In the genomic region with DNA sequence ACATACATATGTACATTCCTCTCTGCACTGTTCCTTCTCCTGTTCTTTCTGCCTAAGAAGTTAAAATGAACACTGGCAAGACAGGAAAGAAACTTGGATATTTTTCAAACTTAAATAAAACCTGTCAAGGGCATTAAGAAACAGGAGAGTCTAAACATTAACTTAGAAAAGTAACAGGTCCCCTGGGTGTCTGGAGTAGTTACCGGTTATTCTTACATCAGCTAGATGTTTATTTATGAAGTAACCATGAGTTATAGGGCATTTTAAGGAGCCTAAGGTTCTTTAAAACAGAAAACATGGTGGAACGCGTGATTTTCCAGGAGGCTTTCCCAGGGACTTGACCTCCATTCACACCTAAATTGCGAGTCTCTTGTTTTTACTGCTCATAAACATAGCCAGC, we compare ENCODE assay signal across 2 cellular contexts.
A peak's percentile ranks its signal among the peaks of the same experiment; 100 is the strongest.
TF ChIP-seq lines count a peak whose summit lies in the region.

No MANE protein-coding gene starts in this region.

TF ChIP-seq in HEK293, 187 proteins besides CTCF, POLR2A, EP300 and RAD21 (continued from another document):
- TF ChIP-seq, protein P1, sequence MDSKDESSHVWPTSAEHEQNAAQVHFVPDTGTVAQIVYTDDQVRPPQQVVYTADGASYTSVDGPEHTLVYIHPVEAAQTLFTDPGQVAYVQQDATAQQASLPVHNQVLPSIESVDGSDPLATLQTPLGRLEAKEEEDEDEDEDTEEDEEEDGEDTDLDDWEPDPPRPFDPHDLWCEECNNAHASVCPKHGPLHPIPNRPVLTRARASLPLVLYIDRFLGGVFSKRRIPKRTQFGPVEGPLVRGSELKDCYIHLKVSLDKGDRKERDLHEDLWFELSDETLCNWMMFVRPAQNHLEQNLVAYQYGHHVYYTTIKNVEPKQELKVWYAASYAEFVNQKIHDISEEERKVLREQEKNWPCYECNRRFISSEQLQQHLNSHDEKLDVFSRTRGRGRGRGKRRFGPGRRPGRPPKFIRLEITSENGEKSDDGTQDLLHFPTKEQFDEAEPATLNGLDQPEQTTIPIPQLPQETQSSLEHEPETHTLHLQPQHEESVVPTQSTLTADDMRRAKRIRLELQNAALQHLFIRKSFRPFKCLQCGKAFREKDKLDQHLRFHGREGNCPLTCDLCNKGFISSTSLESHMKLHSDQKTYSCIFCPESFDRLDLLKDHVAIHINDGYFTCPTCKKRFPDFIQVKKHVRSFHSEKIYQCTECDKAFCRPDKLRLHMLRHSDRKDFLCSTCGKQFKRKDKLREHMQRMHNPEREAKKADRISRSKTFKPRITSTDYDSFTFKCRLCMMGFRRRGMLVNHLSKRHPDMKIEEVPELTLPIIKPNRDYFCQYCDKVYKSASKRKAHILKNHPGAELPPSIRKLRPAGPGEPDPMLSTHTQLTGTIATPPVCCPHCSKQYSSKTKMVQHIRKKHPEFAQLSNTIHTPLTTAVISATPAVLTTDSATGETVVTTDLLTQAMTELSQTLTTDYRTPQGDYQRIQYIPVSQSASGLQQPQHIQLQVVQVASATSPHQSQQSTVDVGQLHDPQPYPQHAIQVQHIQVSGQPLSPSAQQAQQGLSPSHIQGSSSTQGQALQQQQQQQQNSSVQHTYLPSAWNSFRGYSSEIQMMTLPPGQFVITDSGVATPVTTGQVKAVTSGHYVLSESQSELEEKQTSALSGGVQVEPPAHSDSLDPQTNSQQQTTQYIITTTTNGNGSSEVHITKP (tag by site-specific recombination; IDR thresholded peaks at IDR 0.05): no peak
- TF ChIP-seq, protein P2, sequence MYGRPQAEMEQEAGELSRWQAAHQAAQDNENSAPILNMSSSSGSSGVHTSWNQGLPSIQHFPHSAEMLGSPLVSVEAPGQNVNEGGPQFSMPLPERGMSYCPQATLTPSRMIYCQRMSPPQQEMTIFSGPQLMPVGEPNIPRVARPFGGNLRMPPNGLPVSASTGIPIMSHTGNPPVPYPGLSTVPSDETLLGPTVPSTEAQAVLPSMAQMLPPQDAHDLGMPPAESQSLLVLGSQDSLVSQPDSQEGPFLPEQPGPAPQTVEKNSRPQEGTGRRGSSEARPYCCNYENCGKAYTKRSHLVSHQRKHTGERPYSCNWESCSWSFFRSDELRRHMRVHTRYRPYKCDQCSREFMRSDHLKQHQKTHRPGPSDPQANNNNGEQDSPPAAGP (tag by site-specific recombination; IDR thresholded peaks at IDR 0.05): no peak
- no peak for TF ChIP-seq ZNF670 (tag by site-specific recombination; IDR thresholded peaks at IDR 0.05; ENCODE audit: low read depth)
- TF ChIP-seq ZNF391 (tag by site-specific recombination; IDR thresholded peaks at IDR 0.05; ENCODE audit: borderline replicate concordance, low read depth): no peak
- TF ChIP-seq ZNF473 (tag by site-specific recombination; IDR thresholded peaks at IDR 0.05): no peak
- TF ChIP-seq ZNF660 (tag by site-specific recombination; IDR thresholded peaks at IDR 0.05): no peak
- TF ChIP-seq, protein P3, sequence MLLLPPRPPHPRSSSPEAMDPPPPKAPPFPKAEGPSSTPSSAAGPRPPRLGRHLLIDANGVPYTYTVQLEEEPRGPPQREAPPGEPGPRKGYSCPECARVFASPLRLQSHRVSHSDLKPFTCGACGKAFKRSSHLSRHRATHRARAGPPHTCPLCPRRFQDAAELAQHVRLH (tag by site-specific recombination; IDR thresholded peaks at IDR 0.05): 0 out of 2 replicates have a peak, but pooled peaks have one; percentile 13
- no peak for TF ChIP-seq ZNF174 (tag by site-specific recombination; IDR thresholded peaks at IDR 0.05)
- no peak for TF ChIP-seq ZNF133 (tag by site-specific recombination; IDR thresholded peaks at IDR 0.05)
- TF ChIP-seq OSR2 (tag by site-specific recombination; IDR thresholded peaks at IDR 0.05): peak; percentile 42; the same call in 1 of the 2 replicates
- TF ChIP-seq, protein P4, sequence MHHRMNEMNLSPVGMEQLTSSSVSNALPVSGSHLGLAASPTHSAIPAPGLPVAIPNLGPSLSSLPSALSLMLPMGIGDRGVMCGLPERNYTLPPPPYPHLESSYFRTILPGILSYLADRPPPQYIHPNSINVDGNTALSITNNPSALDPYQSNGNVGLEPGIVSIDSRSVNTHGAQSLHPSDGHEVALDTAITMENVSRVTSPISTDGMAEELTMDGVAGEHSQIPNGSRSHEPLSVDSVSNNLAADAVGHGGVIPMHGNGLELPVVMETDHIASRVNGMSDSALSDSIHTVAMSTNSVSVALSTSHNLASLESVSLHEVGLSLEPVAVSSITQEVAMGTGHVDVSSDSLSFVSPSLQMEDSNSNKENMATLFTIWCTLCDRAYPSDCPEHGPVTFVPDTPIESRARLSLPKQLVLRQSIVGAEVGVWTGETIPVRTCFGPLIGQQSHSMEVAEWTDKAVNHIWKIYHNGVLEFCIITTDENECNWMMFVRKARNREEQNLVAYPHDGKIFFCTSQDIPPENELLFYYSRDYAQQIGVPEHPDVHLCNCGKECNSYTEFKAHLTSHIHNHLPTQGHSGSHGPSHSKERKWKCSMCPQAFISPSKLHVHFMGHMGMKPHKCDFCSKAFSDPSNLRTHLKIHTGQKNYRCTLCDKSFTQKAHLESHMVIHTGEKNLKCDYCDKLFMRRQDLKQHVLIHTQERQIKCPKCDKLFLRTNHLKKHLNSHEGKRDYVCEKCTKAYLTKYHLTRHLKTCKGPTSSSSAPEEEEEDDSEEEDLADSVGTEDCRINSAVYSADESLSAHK (tag by site-specific recombination; IDR thresholded peaks at IDR 0.05): peak; percentile 27; the same call in 1 of the 2 replicates
- no peak for TF ChIP-seq ZNF768 (tag by site-specific recombination; IDR thresholded peaks at IDR 0.05)
- TF ChIP-seq KLF10 (tag by site-specific recombination; IDR thresholded peaks at IDR 0.05): peak; percentile 33; the same call in 1 of the 2 replicates
- no peak for TF ChIP-seq ZNF311 (tag by site-specific recombination; IDR thresholded peaks at IDR 0.05; ENCODE audit: borderline replicate concordance)
- peak; percentile 74 for TF ChIP-seq SCRT2 (tag by site-specific recombination; IDR thresholded peaks at IDR 0.05)
- TF ChIP-seq OVOL3 (tag by site-specific recombination; IDR thresholded peaks at IDR 0.05): 0 out of 2 replicates have a peak, but pooled peaks have one; percentile 28
- TF ChIP-seq, protein P5, sequence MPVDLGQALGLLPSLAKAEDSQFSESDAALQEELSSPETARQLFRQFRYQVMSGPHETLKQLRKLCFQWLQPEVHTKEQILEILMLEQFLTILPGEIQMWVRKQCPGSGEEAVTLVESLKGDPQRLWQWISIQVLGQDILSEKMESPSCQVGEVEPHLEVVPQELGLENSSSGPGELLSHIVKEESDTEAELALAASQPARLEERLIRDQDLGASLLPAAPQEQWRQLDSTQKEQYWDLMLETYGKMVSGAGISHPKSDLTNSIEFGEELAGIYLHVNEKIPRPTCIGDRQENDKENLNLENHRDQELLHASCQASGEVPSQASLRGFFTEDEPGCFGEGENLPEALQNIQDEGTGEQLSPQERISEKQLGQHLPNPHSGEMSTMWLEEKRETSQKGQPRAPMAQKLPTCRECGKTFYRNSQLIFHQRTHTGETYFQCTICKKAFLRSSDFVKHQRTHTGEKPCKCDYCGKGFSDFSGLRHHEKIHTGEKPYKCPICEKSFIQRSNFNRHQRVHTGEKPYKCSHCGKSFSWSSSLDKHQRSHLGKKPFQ (tag by site-specific recombination; IDR thresholded peaks at IDR 0.05): peak; percentile 49
- TF ChIP-seq FEZF1 (tag by site-specific recombination; IDR thresholded peaks at IDR 0.05): peak; percentile 38
- 0 out of 2 replicates have a peak, but pooled peaks have one; percentile 14 for TF ChIP-seq ZFP69B (tag by site-specific recombination; IDR thresholded peaks at IDR 0.05)
- TF ChIP-seq HOXC10 (CRISPR knock-in tag; IDR thresholded peaks at IDR 0.05): no peak
- peak; percentile 40; the same call in 1 of the 2 replicates for TF ChIP-seq TRIM28 (IDR thresholded peaks at IDR 0.05; ENCODE audit: borderline replicate concordance, low read length)

TF ChIP-seq in GM23338, 12 proteins besides CTCF, POLR2A, EP300 and RAD21 (continued from another document):
- TF ChIP-seq, protein P6, sequence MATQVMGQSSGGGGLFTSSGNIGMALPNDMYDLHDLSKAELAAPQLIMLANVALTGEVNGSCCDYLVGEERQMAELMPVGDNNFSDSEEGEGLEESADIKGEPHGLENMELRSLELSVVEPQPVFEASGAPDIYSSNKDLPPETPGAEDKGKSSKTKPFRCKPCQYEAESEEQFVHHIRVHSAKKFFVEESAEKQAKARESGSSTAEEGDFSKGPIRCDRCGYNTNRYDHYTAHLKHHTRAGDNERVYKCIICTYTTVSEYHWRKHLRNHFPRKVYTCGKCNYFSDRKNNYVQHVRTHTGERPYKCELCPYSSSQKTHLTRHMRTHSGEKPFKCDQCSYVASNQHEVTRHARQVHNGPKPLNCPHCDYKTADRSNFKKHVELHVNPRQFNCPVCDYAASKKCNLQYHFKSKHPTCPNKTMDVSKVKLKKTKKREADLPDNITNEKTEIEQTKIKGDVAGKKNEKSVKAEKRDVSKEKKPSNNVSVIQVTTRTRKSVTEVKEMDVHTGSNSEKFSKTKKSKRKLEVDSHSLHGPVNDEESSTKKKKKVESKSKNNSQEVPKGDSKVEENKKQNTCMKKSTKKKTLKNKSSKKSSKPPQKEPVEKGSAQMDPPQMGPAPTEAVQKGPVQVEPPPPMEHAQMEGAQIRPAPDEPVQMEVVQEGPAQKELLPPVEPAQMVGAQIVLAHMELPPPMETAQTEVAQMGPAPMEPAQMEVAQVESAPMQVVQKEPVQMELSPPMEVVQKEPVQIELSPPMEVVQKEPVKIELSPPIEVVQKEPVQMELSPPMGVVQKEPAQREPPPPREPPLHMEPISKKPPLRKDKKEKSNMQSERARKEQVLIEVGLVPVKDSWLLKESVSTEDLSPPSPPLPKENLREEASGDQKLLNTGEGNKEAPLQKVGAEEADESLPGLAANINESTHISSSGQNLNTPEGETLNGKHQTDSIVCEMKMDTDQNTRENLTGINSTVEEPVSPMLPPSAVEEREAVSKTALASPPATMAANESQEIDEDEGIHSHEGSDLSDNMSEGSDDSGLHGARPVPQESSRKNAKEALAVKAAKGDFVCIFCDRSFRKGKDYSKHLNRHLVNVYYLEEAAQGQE (IDR thresholded peaks at IDR 0.05; ENCODE audit: unreplicated experiment): no peak
- TF ChIP-seq JUNB (IDR thresholded peaks at IDR 0.05; ENCODE audit: unreplicated experiment): no peak
